Comparison of ENCODE assay signal across 20 cellular contexts in genomic region chr13:54852831-54853230, GRCh38.
DNase-seq lines count a peak whose midpoint lies in the region; ATAC-seq and TF ChIP-seq lines count a peak whose summit lies in the region.
"Had no signal": no experiment of that assay in that cellular context is flagged by ENCODE, and none has a peak within 500 bp of the region (broad histone marks: within the 10 kb centered on the region; RNA-seq: fewer than 3 reads in every experiment).

No MANE protein-coding gene starts in this region.

- peaks cover 7% of the 10 kb centered on the region for H3K9me3 Mint-ChIP-seq in osteocyte (ENCODE audit: unreplicated experiment)

- no peaks in the 10 kb centered on the region for H3K4me1 Mint-ChIP-seq in osteocyte (ENCODE audit: unreplicated experiment)
- H3K4me1 Mint-ChIP-seq: T-helper 17 cell had no signal

- TF ChIP-seq CTCF in osteocyte (IDR thresholded peaks at IDR 0.05): no peak

- no peaks in the 10 kb centered on the region for H3K36me3 Mint-ChIP-seq in osteocyte (ENCODE audit: unreplicated experiment)

- ATAC-seq in esophagus mucosa (peak; percentile 89), GM21723 (IDR thresholded peaks at IDR 0.05; ENCODE audit: unreplicated experiment) (no peak)
- ATAC-seq: HCT116, Panc1, T-helper 17 cell had no signal

- no peak overlapping the region for H3K27ac Mint-ChIP-seq in osteocyte (ENCODE audit: unreplicated experiment)
- H3K27ac Mint-ChIP-seq: CD4-positive, alpha-beta T cell; T-helper 17 cell had no signal

- H3K27me3 Mint-ChIP-seq in osteocyte (ENCODE audit: unreplicated experiment): no peaks in the 10 kb centered on the region
- H3K27me3 Mint-ChIP-seq: CD4-positive, alpha-beta T cell; T-helper 17 cell had no signal

- DNase-seq in DMS 273 (lab: John Stamatoyannopoulos, UW; ENCODE audit: unreplicated experiment) (peak; percentile 4), DMS 273 treated with DMSO at 0.1 percent for 48 hours (lab: John Stamatoyannopoulos, UW) (no peak), NCI-H2171 treated with DMSO at 0.1 percent for 48 hours (lab: John Stamatoyannopoulos, UW) (peak; percentile 87), SIG-M5 treated with dmso at 0.1 percent for 504 hours (lab: John Stamatoyannopoulos, UW; ENCODE audit: unreplicated experiment) (peak; percentile 76), osteocyte (ENCODE audit: extremely low spot score, unreplicated experiment) (no peak), ureter (ENCODE audit: low spot score) (no peak)
- DNase-seq: BE2C; Calu3; CD4-positive, alpha-beta T cell; DND-41; GM23248; NCI-H1436; NCI-H2029 treated with DMSO at 0.1 percent for 48 hours; NCI-H226; NK-92 treated with Interleukin-12 subunit alpha and Interleukin-12 subunit beta, amount 100 ng/mL, for 24 hours; T-helper 17 cell had no signal

- no peak overlapping the region for H3K4me3 Mint-ChIP-seq in osteocyte (ENCODE audit: unreplicated experiment)
- H3K4me3 Mint-ChIP-seq: CD4-positive, alpha-beta T cell; T-helper 17 cell had no signal

Comparison
In these comparisons a context has a peak if more than half of its experiments do, and no peak if none do; other contexts are left out.
1. DNase-seq: peak in DMS 273 (single experiment), NCI-H2171 treated with DMSO at 0.1 percent for 48 hours (single experiment) and SIG-M5 treated with dmso at 0.1 percent for 504 hours (single experiment); none in DMS 273 treated with DMSO at 0.1 percent for 48 hours (single experiment), osteocyte (single experiment) and ureter (single experiment).